ENCODE assay signal across 24 cellular contexts in the genomic region with DNA sequence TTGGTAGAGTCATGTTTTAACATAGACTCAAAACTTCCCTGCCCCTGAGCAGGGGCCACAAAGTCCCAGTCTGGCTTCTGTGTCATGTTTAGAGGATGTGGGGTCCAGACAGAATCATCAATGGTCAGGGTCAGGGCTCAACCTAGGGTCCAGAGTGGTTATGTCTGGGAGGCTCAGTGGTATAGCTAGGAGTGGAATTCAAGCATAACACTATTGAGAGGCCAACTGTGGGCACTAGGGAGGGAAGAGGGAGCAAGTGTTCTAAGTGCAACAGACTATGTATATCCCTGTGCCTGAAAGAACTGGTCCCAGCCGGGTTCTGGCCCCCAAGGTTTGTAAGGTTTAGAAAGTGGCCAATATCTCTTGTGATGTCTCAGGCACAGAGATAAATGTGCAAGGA. TPM values are rescaled to one million over a fixed set of nuclear protein-coding genes. Genes with fewer than 3 reads are reported as not detected.
DNase-seq lines count a peak whose midpoint lies in the region; ATAC-seq and TF ChIP-seq lines count a peak whose summit lies in the region.
"Had no signal": no experiment of that assay in that cellular context is flagged by ENCODE, and none has a peak within 500 bp of the region (broad histone marks: within the 10 kb centered on the region; RNA-seq: fewer than 3 reads in every experiment).

No MANE protein-coding gene starts in this region.

- peaks cover 22% of the 10 kb centered on the region for H3K4me1 Mint-ChIP-seq in nephron
- H3K4me1 Mint-ChIP-seq in CD4-positive, alpha-beta memory T cell: peaks cover 0 to 6% (median 3%) of the 10 kb centered on the region in 4 donors

- H3K9me3 Mint-ChIP-seq in nephron: peaks cover 14% of the 10 kb centered on the region
- H3K9me3 Mint-ChIP-seq in CD4-positive, alpha-beta memory T cell: peaks cover 0 to 6% (median 2%) of the 10 kb centered on the region in 8 donors

- H3K27ac ChIP-seq in heart right ventricle (peak overlapping the region in 7 of 10 donors; percentile 4 to 90 (median 69)), right cardiac atrium (ENCODE audit: low read length) (no peak overlapping the region), coronary artery (no peak overlapping the region), upper lobe of right lung (no peak overlapping the region)
- no peak overlapping the region for H3K27ac ChIP-seq in CD4-positive, alpha-beta memory T cell (ENCODE audit: low read depth, low read length)
- H3K27ac ChIP-seq: A549, GM23248 had no signal

- peak overlapping the region; percentile 14 to 90 (median 66) for H3K27ac Mint-ChIP-seq in nephron
- peak overlapping the region in 1 of 7 donors; percentile 60 for H3K27ac Mint-ChIP-seq in CD4-positive, alpha-beta memory T cell

- no peak overlapping the region for H3K4me3 ChIP-seq in heart right ventricle
- H3K4me3 ChIP-seq in right cardiac atrium (ENCODE audit: low read length): no peak overlapping the region
- H3K4me3 ChIP-seq in coronary artery: no peak overlapping the region
- no peak overlapping the region for H3K4me3 ChIP-seq in CD4-positive, alpha-beta memory T cell (ENCODE audit: low read length in 2 of 2)
- H3K4me3 ChIP-seq in upper lobe of right lung: no peak overlapping the region
- H3K4me3 ChIP-seq: A549, GM12878, GM23248, HAP-1, K562, MG63 had no signal

- no peak overlapping the region for H3K4me3 Mint-ChIP-seq in nephron
- H3K4me3 Mint-ChIP-seq in CD4-positive, alpha-beta memory T cell: no peak overlapping the region
- H3K4me3 Mint-ChIP-seq: CD4-positive, CD25-positive, alpha-beta regulatory T cell had no signal

- CTCF ChIA-PET in CD4-positive, alpha-beta memory T cell (lab: Charles Lee; ENCODE audit: partially characterized antibody): no interaction called here

- DNase-seq in heart right ventricle (no peak), right cardiac atrium (no peak), coronary artery (ENCODE audit: low spot score) (peak; percentile 29), upper lobe of right lung (no peak)
- DNase-seq in CD4-positive, alpha-beta memory T cell: no peak
- DNase-seq: BE2C; CD4-positive, CD25-positive, alpha-beta regulatory T cell; COR-L47; DND-41; GM23248; MG63; NCI-H1417; NCI-H1694 treated with DMSO at 0.1 percent for 48 hours; NCI-H2081 treated with DMSO at 0.1 percent for 48 hours; NCI-H2171 treated with DMSO at 0.1 percent for 48 hours; NCI-H524 treated with DMSO at 0.1 percent for 48 hours; NCI-H82 had no signal

- 90 to 93% methylated on average over 1 of the region's 1 CpG for WGBS in heart right ventricle, 2 donors
- WGBS in right cardiac atrium: 95% methylated on average over 1 of the region's 1 CpG

- H3K36me3 ChIP-seq in heart right ventricle: peaks cover 0 to 1% (median 0%) of the 10 kb centered on the region in 9 donors
- H3K36me3 ChIP-seq in CD4-positive, alpha-beta memory T cell (ENCODE audit: insufficient read depth, low read length): no peaks in the 10 kb centered on the region
- H3K36me3 ChIP-seq in upper lobe of right lung: no peaks in the 10 kb centered on the region
- H3K36me3 ChIP-seq: BE2C, HAP-1, MG63 had no signal

- H3K4me1 ChIP-seq in heart right ventricle (peaks cover 4 to 31% (median 15%) of the 10 kb centered on the region in 9 donors), right cardiac atrium (ENCODE audit: control insufficient read depth, insufficient read depth, low read length) (peaks cover 5% of the 10 kb centered on the region), upper lobe of right lung (no peaks in the 10 kb centered on the region)
- no peaks in the 10 kb centered on the region for H3K4me1 ChIP-seq in CD4-positive, alpha-beta memory T cell (ENCODE audit: insufficient read depth, low read length)
- H3K4me1 ChIP-seq: A549, BE2C, HAP-1 had no signal

- no peak for TF ChIP-seq CTCF in heart right ventricle (IDR thresholded peaks at IDR 0.05)
- no peak for TF ChIP-seq CTCF in coronary artery (IDR thresholded peaks at IDR 0.05)
- TF ChIP-seq CTCF in nephron (IDR thresholded peaks at IDR 0.05; ENCODE audit: unreplicated experiment in 3 of 3): no peak
- TF ChIP-seq CTCF in upper lobe of right lung (IDR thresholded peaks at IDR 0.05): no peak

- H3K9me3 ChIP-seq in heart right ventricle (peaks cover 0 to 8% (median 0%) of the 10 kb centered on the region in 11 donors), right cardiac atrium (ENCODE audit: control insufficient read depth, low read length) (no peaks in the 10 kb centered on the region), upper lobe of right lung (no peaks in the 10 kb centered on the region)
- no peaks in the 10 kb centered on the region for H3K9me3 ChIP-seq in CD4-positive, alpha-beta memory T cell (ENCODE audit: control insufficient read depth in 1 of 2, low read length in 2 of 2)
- H3K9me3 ChIP-seq: A549, BE2C, HAP-1, MG63 had no signal

- peaks cover 15% of the 10 kb centered on the region for H3K36me3 Mint-ChIP-seq in nephron (ENCODE audit: low read depth)
- peaks cover 3 to 27% of the 10 kb centered on the region in 2 donors for H3K36me3 Mint-ChIP-seq in CD4-positive, alpha-beta memory T cell

- ATAC-seq in heart right ventricle (no peak), right cardiac atrium (no peak), GM18909 (IDR thresholded peaks at IDR 0.05; ENCODE audit: poor library complexity, unreplicated experiment) (no peak), upper lobe of right lung (no peak)
- ATAC-seq: A549, GM12878, K562, Panc1 had no signal

- no peaks in the 10 kb centered on the region for H3K27me3 Mint-ChIP-seq in nephron (ENCODE audit: low read depth)
- H3K27me3 Mint-ChIP-seq in CD4-positive, alpha-beta memory T cell: no peaks in the 10 kb centered on the region
- H3K27me3 Mint-ChIP-seq: CD4-positive, CD25-positive, alpha-beta regulatory T cell had no signal

- no peaks in the 10 kb centered on the region for H3K27me3 ChIP-seq in heart right ventricle
- no peaks in the 10 kb centered on the region for H3K27me3 ChIP-seq in right cardiac atrium (ENCODE audit: control insufficient read depth, insufficient read depth)
- no peaks in the 10 kb centered on the region for H3K27me3 ChIP-seq in CD4-positive, alpha-beta memory T cell (ENCODE audit: insufficient read depth, low read length)
- no peaks in the 10 kb centered on the region for H3K27me3 ChIP-seq in upper lobe of right lung
- H3K27me3 ChIP-seq: BE2C, MG63 had no signal

- intact Hi-C loops in heart right ventricle (cut with DNase I): no loop called here
- intact Hi-C loops in right cardiac atrium (cut with DNase I): loop anchor here in 1 of 4 donors (10.0 kb wide), 1 partner anchor 62 kb away; no protein-coding TSS in a partner anchor
- intact Hi-C loops in CD4-positive, alpha-beta memory T cell (cut with micrococcal nuclease): no loop called here
- intact Hi-C loops in upper lobe of right lung (cut with DNase I): no loop called here

- POLR2A ChIA-PET in CD4-positive, alpha-beta memory T cell (lab: Charles Lee; ENCODE audit: partially characterized antibody): no interaction called here

RNA-seq across cellular contexts. Expression of gene MYORG, which starts 14.1 kb away (rescaled TPM):
- total RNA-seq in heart right ventricle (1 to 10 TPM; 4.9 to 9.1 (median 7.1) TPM), right cardiac atrium (1 to 10 TPM; 4.6 to 5.2 (median 4.8) TPM), upper lobe of right lung (6.9 TPM)
- polyA plus RNA-seq in heart right ventricle (1 to 10 TPM; 1.3 to 4.8 TPM), right cardiac atrium (1.9 TPM)
- 1 to 10 TPM; 1.3 to 1.4 TPM for total RNA-seq in CD4-positive, alpha-beta memory T cell
- polyA plus RNA-seq in CD4-positive, alpha-beta memory T cell: under 1 TPM; 0.09 to 0.55 TPM

RNA-seq across cellular contexts. Expression of gene NUDT2, which starts 33.2 kb away (rescaled TPM):
- 10 to 100 TPM; 14.4 to 24.8 (median 18.4) TPM for total RNA-seq in heart right ventricle
- 10 to 100 TPM; 17.2 to 28.9 TPM for polyA plus RNA-seq in heart right ventricle
- 10 to 100 TPM; 20.5 to 27.4 (median 22.6) TPM for total RNA-seq in right cardiac atrium
- polyA plus RNA-seq in right cardiac atrium: 27.4 TPM
- total RNA-seq in CD4-positive, alpha-beta memory T cell: 10 to 100 TPM; 21.0 TPM
- polyA plus RNA-seq in CD4-positive, alpha-beta memory T cell: 10 to 100 TPM; 26.2 to 29.3 TPM
- total RNA-seq in upper lobe of right lung: 11.5 TPM

RNA-seq across cellular contexts. Expression of gene KIF24, which starts 33.5 kb away (rescaled TPM):
- 1 to 10 TPM in 1 of 10 donors, under 1 TPM in 9; 0.25 to 1.2 (median 0.50) TPM for total RNA-seq in heart right ventricle
- under 1 TPM; 0.29 to 0.43 TPM for polyA plus RNA-seq in heart right ventricle
- under 1 TPM; 0.25 to 0.54 (median 0.40) TPM for total RNA-seq in right cardiac atrium
- polyA plus RNA-seq in right cardiac atrium: 0.23 TPM
- under 1 TPM; 0.22 to 0.32 TPM for total RNA-seq in CD4-positive, alpha-beta memory T cell
- polyA plus RNA-seq in CD4-positive, alpha-beta memory T cell: not detected
- total RNA-seq in upper lobe of right lung: 0.46 TPM

Comparison
In these comparisons a context has a peak if more than half of its experiments do, and no peak if none do; other contexts are left out.
1. H3K27ac ChIP-seq: peak in heart right ventricle (7 of 10); none in right cardiac atrium (single experiment), coronary artery (0 of 2), CD4-positive, alpha-beta memory T cell (single experiment) and upper lobe of right lung (single experiment).